In the genomic region with DNA sequence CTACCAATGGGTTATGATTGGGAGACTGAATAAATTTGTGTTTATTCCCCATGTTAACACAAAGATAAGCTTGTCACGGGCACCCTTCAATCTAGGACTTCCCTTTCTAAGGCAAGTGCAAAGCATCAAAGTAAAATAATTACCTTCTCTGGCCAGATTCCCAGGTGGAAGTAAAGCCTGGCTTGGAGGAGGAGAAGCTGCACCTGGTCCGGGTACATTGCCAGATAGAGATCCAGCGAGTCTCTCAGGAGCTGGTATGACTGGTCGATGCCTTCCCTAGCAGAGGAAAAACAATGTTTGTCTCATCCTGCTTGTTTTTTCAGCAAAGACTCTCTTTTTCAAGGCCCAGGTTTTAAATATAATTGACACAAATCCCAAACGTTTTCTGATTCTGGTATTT, we compare ENCODE assay signal across 16 cellular contexts. TPM values are rescaled to one million over a fixed set of nuclear protein-coding genes. Genes with fewer than 3 reads are reported as not detected.
DNase-seq lines count a peak whose midpoint lies in the region; ATAC-seq, FAIRE-seq and TF ChIP-seq lines count a peak whose summit lies in the region.
"Had no signal": no experiment of that assay in that cellular context is flagged by ENCODE, and none has a peak within 500 bp of the region (broad histone marks: within the 10 kb centered on the region; RNA-seq: fewer than 3 reads in every experiment).

No MANE protein-coding gene starts in this region.

- no peaks in the 10 kb centered on the region for H3K9me3 Mint-ChIP-seq in activated CD4-positive, alpha-beta T cell treated with anti-CD3 and anti-CD28 coated beads for 36 hours (ENCODE audit: low read depth)

- H3K27ac Mint-ChIP-seq in activated CD4-positive, alpha-beta T cell treated with anti-CD3 and anti-CD28 coated beads for 36 hours = peak overlapping the region; percentile 9

- no peak for TF ChIP-seq POLR2A in body of pancreas (IDR thresholded peaks at IDR 0.05)

- peak overlapping the region in 2 of 4 donors; percentile 32 to 51 for H3K27ac ChIP-seq in body of pancreas
- no peak overlapping the region for H3K27ac ChIP-seq in small intestine (ENCODE audit: low read depth in 1 of 2, low read length in 1 of 2)
- H3K27ac ChIP-seq: BLaER1, HL-60 had no signal

- H3K9me3 ChIP-seq in body of pancreas (no peaks in the 10 kb centered on the region), small intestine (ENCODE audit: control insufficient read depth, low read depth) (no peaks in the 10 kb centered on the region)
- H3K9me3 ChIP-seq: BLaER1 had no signal

- no peak for ATAC-seq in activated CD4-positive, alpha-beta T cell treated with anti-CD3 and anti-CD28 coated beads for 36 hours
- peak; percentile 71 for ATAC-seq in body of pancreas
- ATAC-seq in GM21447 (IDR thresholded peaks at IDR 0.05; ENCODE audit: unreplicated experiment) = no peak
- ATAC-seq: Right ventricle myocardium inferior had no signal

- H3K4me3 ChIP-seq in body of pancreas (no peak overlapping the region), small intestine (ENCODE audit: low read depth in 1 of 2, low read length in 2 of 2) (no peak overlapping the region)
- H3K4me3 ChIP-seq: BLaER1 had no signal

- no peaks in the 10 kb centered on the region for H3K4me1 Mint-ChIP-seq in activated CD4-positive, alpha-beta T cell treated with anti-CD3 and anti-CD28 coated beads for 36 hours

- H3K27me3 ChIP-seq in body of pancreas (no peaks in the 10 kb centered on the region), small intestine (ENCODE audit: control insufficient read depth in 2 of 2, insufficient read depth in 2 of 2, low read length in 2 of 2) (no peaks in the 10 kb centered on the region)
- H3K27me3 ChIP-seq: BLaER1 had no signal

- TF ChIP-seq CTCF in body of pancreas (IDR thresholded peaks at IDR 0.05) = no peak

- no peak overlapping the region for H3K4me3 Mint-ChIP-seq in activated CD4-positive, alpha-beta T cell treated with anti-CD3 and anti-CD28 coated beads for 36 hours

- no peak for DNase-seq in activated CD4-positive, alpha-beta T cell treated with anti-CD3 and anti-CD28 coated beads for 36 hours
- DNase-seq in activated CD4-positive, alpha-beta T cell treated with anti-CD3 and anti-CD28 coated beads for 48 hours = no peak
- DNase-seq in NCI-H2029 (lab: John Stamatoyannopoulos, UW) (peak; percentile 86), body of pancreas (peak; percentile 42 to 71 (median 70)), small intestine (peak; percentile 9), SW480 (ENCODE audit: low spot score) (no peak), OCI-M2 (lab: John Stamatoyannopoulos, UW; ENCODE audit: unreplicated experiment) (no peak)
- DNase-seq: 8988T, DMS 273 treated with DMSO at 0.1 percent for 48 hours, NCI-H1417, NCI-H1930, NCI-H69 had no signal

- POLR2A ChIA-PET in activated CD4-positive, alpha-beta T cell treated with anti-CD3 and anti-CD28 coated beads for 36 hours (lab: Charles Lee) = interaction anchor here (0.6 kb wide), 1 partner anchor 223 kb away, joined by 4 read pairs; no protein-coding TSS in a partner anchor

- peaks cover 0 to 31% of the 10 kb centered on the region in 2 donors for H3K36me3 ChIP-seq in body of pancreas (replicated peaks in 1 of 2; ENCODE audit: insufficient read depth in 1 of 2, low read depth in 2 of 2)
- H3K36me3 ChIP-seq in small intestine (ENCODE audit: control insufficient read depth in 2 of 2, insufficient read depth in 2 of 2, low read length in 2 of 2) = peaks cover 10 to 24% of the 10 kb centered on the region in 2 donors

- peaks cover 51% of the 10 kb centered on the region for H3K36me3 Mint-ChIP-seq in activated CD4-positive, alpha-beta T cell treated with anti-CD3 and anti-CD28 coated beads for 36 hours (ENCODE audit: low read depth)

- H3K4me1 ChIP-seq in body of pancreas = peaks cover 14% of the 10 kb centered on the region
- H3K4me1 ChIP-seq in small intestine (ENCODE audit: control insufficient read depth in 2 of 2, insufficient read depth in 1 of 2, low read depth in 1 of 2, low read length in 1 of 2) = no peaks in the 10 kb centered on the region
- H3K4me1 ChIP-seq: BLaER1 had no signal

- CTCF ChIA-PET in activated CD4-positive, alpha-beta T cell treated with anti-CD3 and anti-CD28 coated beads for 36 hours (lab: Charles Lee) = interaction anchor here (0.8 to 2.3 kb wide), 2 partner anchors 9 to 78 kb away, joined by 3 to 7 read pairs; no protein-coding TSS in a partner anchor

- 9 to 10% methylated on average over 5 of the region's 5 CpGs for WGBS in body of pancreas, 2 donors
- WGBS in small intestine, 3 donors = 20 to 54% (median 36%) methylated on average over 5 of the region's 5 CpGs

- intact Hi-C loops in activated CD4-positive, alpha-beta T cell treated with anti-CD3 and anti-CD28 coated beads for 36 hours (cut with DNase I, micrococcal nuclease) = no loop called here
- intact Hi-C loops in body of pancreas (cut with DNase I) = no loop called here

- H3K27me3 Mint-ChIP-seq in activated CD4-positive, alpha-beta T cell treated with anti-CD3 and anti-CD28 coated beads for 36 hours = no peaks in the 10 kb centered on the region

- no peak for FAIRE-seq in small intestine (lab: Jason Lieb, UNC)

RNA-seq across cellular contexts. Expression of gene FBXO21, which starts 24.9 kb away (rescaled TPM):
- total RNA-seq in activated CD4-positive, alpha-beta T cell treated with anti-CD3 and anti-CD28 coated beads for 36 hours = 10 to 100 TPM; 22.8 to 28.2 TPM
- 10 to 100 TPM; 43.6 to 76.5 TPM for total RNA-seq in body of pancreas
- 10 to 100 TPM in 1 of 3 donors, 1 to 10 TPM in 2; 6.8 to 16.8 (median 8.5) TPM for polyA plus RNA-seq in small intestine

Comparison
In these comparisons a context has a peak if more than half of its experiments do, and no peak if none do; other contexts are left out.
1. DNase-seq: peak in NCI-H2029 (single experiment), body of pancreas (4 of 4) and small intestine (single experiment); none in activated CD4-positive, alpha-beta T cell treated with anti-CD3 and anti-CD28 coated beads for 36 hours (single experiment), activated CD4-positive, alpha-beta T cell treated with anti-CD3 and anti-CD28 coated beads for 48 hours (single experiment), SW480 (single experiment) and OCI-M2 (single experiment).